Comparison of ENCODE assay signal across 8 cellular contexts in the genomic region with DNA sequence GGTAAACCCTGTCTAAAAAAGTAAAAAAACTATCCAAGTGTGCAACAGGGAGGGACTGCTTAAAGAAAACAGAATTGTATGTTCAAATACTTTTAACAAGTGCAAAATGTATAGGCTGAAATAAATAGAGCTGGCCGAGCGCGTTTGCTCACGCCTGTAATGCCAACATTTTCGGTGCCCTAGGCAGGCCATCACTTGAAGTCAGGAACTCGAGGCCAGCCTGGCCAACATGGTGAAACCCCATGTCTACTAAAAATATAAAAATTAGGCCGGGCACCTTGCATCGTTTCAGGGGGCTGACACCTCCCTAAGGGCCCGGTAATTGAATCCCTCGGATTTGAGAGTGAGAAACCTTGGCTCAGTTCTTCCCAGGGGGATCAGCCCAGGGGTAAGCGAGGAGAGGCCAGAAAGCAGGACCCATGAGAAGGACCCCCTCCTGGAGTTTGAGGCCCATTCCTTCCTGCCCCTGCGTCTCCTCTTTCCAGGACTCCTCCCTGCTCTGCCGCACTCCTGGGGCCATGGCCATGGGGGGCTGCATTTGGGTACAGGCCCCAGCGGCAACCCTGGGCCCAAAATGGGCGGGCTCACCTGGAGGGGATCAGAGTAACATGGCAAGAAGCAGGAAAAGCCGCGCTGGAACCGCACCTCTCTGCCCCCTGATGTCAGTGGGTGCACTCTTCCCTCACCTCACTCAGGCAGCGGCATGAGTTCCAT.
DNase-seq lines count a peak whose midpoint lies in the region; ATAC-seq, FAIRE-seq and TF ChIP-seq lines count a peak whose summit lies in the region.

No MANE protein-coding gene starts in this region.

- H3K36me3 Mint-ChIP-seq in activated T-cell treated with anti-CD3 and anti-CD28 coated beads, Interleukin-2, amount 50 U/mL, for 24 hours (ENCODE audit: low read depth) = peaks cover 11% of the 10 kb centered on the region

- peak overlapping the region; percentile 99 for H3K27ac Mint-ChIP-seq in activated T-cell treated with anti-CD3 and anti-CD28 coated beads, Interleukin-2, amount 50 U/mL, for 24 hours

- CTCF ChIA-PET in GM12878 (lab: Yijun Ruan, JAX) = interaction anchor here (0.8 to 2.2 kb wide), 4 partner anchors 10 to 65 kb away, joined by 3 to 6 read pairs (median 4); no protein-coding TSS in a partner anchor

- peak overlapping the region; percentile 93 for H3K4me3 ChIP-seq in GM12878
- peak overlapping the region; percentile 64 for H3K4me3 ChIP-seq in lung
- peak overlapping the region; percentile 7 to 78 (median 70) for H3K4me3 ChIP-seq in thyroid gland (replicated peaks in 1 of 3)

- BruUV-seq in GM12878 (replicated peaks; lab: Mats Ljungman, UMichigan) = TSS peak; percentile 97

- no peaks in the 10 kb centered on the region for H3K27me3 Mint-ChIP-seq in activated T-cell treated with anti-CD3 and anti-CD28 coated beads, Interleukin-2, amount 50 U/mL, for 24 hours

- TF ChIP-seq POLR2A in GM12878 (IDR thresholded peaks at IDR 0.05; ENCODE audit: low read depth, low read length) = no peak
- TF ChIP-seq POLR2A in thyroid gland (IDR thresholded peaks at IDR 0.05) = no peak

- no peaks in the 10 kb centered on the region; the same call in 1 of the 2 replicates for H3K4me1 ChIP-seq in GM12878 (ENCODE audit: control insufficient read depth, insufficient read depth, low read length)
- peaks cover 0 to 3% of the 10 kb centered on the region in 2 donors for H3K4me1 ChIP-seq in lung (ENCODE audit: control insufficient read depth in 2 of 2, insufficient read depth in 2 of 2, low read length in 2 of 2)
- peaks cover 7 to 16% of the 10 kb centered on the region in 2 donors for H3K4me1 ChIP-seq in thyroid gland

- H3K27ac ChIP-seq in GM12878 (ENCODE audit: control insufficient read depth, insufficient read depth) (peak overlapping the region; percentile 61), lung (ENCODE audit: low read depth in 1 of 2, low read length in 1 of 2) (peak overlapping the region; percentile 75 to 99), thyroid gland (peak overlapping the region; percentile 84 to 92 (median 89))

- peaks cover 37% of the 10 kb centered on the region for H3K4me1 Mint-ChIP-seq in activated T-cell treated with anti-CD3 and anti-CD28 coated beads, Interleukin-2, amount 50 U/mL, for 24 hours (ENCODE audit: low read depth)

- DNase-seq in activated T-cell treated with anti-CD3 and anti-CD28 coated beads, Interleukin-2, amount 50 U/mL, for 24 hours = peak; percentile 37
- DNase-seq in activated T-cell treated with anti-CD3 and anti-CD28 coated beads, Interleukin-2, amount 50 U/mL, for 1 hour = no peak
- DNase-seq in GM12878 (ENCODE audit: low read depth, low spot score) (no peak), lung (ENCODE audit: low spot score) (no peak), thyroid gland (peak in 1 of 2 donors; percentile 7), SW480 (ENCODE audit: low spot score) (no peak)

- in situ Hi-C loops in GM12878 (cut with MboI) = no loop called here

- TF ChIP-seq CTCF in GM12878 (IDR thresholded peaks at IDR 0.05 in 2 of 3, conservative IDR thresholded peaks at IDR 0.05 in 1 of 3; ENCODE audit: control insufficient read depth in 2 of 3, extremely low read depth in 1 of 3, insufficient read depth in 1 of 3, low read depth in 3 of 3, low read length in 3 of 3) (no peak), lung (IDR thresholded peaks at IDR 0.05; ENCODE audit: control extremely low read depth, extremely low read depth) (no peak), thyroid gland (IDR thresholded peaks at IDR 0.05) (no peak)

- peak overlapping the region; percentile 97 for H3K4me3 Mint-ChIP-seq in activated T-cell treated with anti-CD3 and anti-CD28 coated beads, Interleukin-2, amount 50 U/mL, for 24 hours

- peak overlapping the region; percentile 2 for H2AFZ ChIP-seq in GM12878 (ENCODE audit: control insufficient read depth, low read depth, low read length)

- TF ChIP-seq EP300 in GM12878 (IDR thresholded peaks at IDR 0.05; ENCODE audit: borderline replicate concordance in 1 of 2, control insufficient read depth in 1 of 2, low read depth in 2 of 2, low read length in 2 of 2) = no peak

- H4K20me1 ChIP-seq in GM12878 (ENCODE audit: control insufficient read depth, insufficient read depth) = no peaks in the 10 kb centered on the region

- H3K4me2 ChIP-seq in GM12878 (ENCODE audit: control insufficient read depth, insufficient read depth) = peak overlapping the region; percentile 78

- intact Hi-C loops in GM12878 (cut with micrococcal nuclease; ENCODE audit: unreplicated experiment) (loop anchor here (2.0 to 10.0 kb wide), 4 partner anchors 41 to 191 kb away; a partner anchor contains a TSS), thyroid gland (cut with DNase I) (no loop called here)

- peak overlapping the region; percentile 63 for H3K9ac ChIP-seq in GM12878 (ENCODE audit: control insufficient read depth, insufficient read depth, low read length)

- no peaks in the 10 kb centered on the region for H3K36me3 ChIP-seq in GM12878 (ENCODE audit: control insufficient read depth in 2 of 2, insufficient read depth in 2 of 2, low read length in 1 of 2)
- no peaks in the 10 kb centered on the region for H3K36me3 ChIP-seq in lung (ENCODE audit: control insufficient read depth in 2 of 2, insufficient read depth in 2 of 2, low read length in 2 of 2)
- H3K36me3 ChIP-seq in thyroid gland = no peaks in the 10 kb centered on the region

- 87% methylated on average over 19 of the region's 19 CpGs for WGBS in GM12878 (ENCODE audit: insufficient coverage, insufficient replicate concordance, low lambda C conversion rate, missing lambda C conversion rate)
- 70 to 71% methylated on average over 19 of the region's 19 CpGs for WGBS in lung, 2 donors
- 62 to 68% methylated on average over 18 to 19 of the region's 19 CpGs for WGBS in thyroid gland, 2 donors

- H3K9me3 Mint-ChIP-seq in activated T-cell treated with anti-CD3 and anti-CD28 coated beads, Interleukin-2, amount 50 U/mL, for 24 hours = no peaks in the 10 kb centered on the region

- SMC1A ChIA-PET in GM12878 (lab: Charles Lee; ENCODE audit: uncharacterized antibody, unreplicated experiment) = interaction anchor here (1.0 to 1.9 kb wide), 5 partner anchors 30 to 150 kb away, joined by 3 to 9 read pairs (median 5); a partner anchor contains a TSS

- POLR2A ChIA-PET in GM12878 (lab: Charles Lee) = interaction anchor here (0.8 to 1.6 kb wide), 7 partner anchors 59 to 352 kb away, joined by 3 to 5 read pairs (median 3); a partner anchor contains a TSS

- RAD21 ChIA-PET in GM12878 (lab: Charles Lee; ENCODE audit: unreplicated experiment) = interaction anchor here (0.7 to 1.6 kb wide), 6 partner anchors 33 to 173 kb away, joined by 3 to 9 read pairs (median 4); no protein-coding TSS in a partner anchor

- H3K27me3 ChIP-seq in GM12878 (replicated peaks in 1 of 2; ENCODE audit: control insufficient read depth in 2 of 2, insufficient read depth in 2 of 2, low read length in 1 of 2) (no peaks in the 10 kb centered on the region), lung (ENCODE audit: control insufficient read depth, insufficient read depth) (no peaks in the 10 kb centered on the region), thyroid gland (no peaks in the 10 kb centered on the region)

- H3K79me2 ChIP-seq in GM12878 (ENCODE audit: control insufficient read depth, insufficient read depth, low read length) = no peaks in the 10 kb centered on the region; the same call in 1 of the 2 replicates

- H3K9me3 ChIP-seq in GM12878 (replicated peaks; ENCODE audit: control insufficient read depth, insufficient read depth, low read length) = no peaks in the 10 kb centered on the region
- no peaks in the 10 kb centered on the region for H3K9me3 ChIP-seq in lung (ENCODE audit: control insufficient read depth in 2 of 2, insufficient read depth in 1 of 2, low read length in 1 of 2)
- no peaks in the 10 kb centered on the region for H3K9me3 ChIP-seq in thyroid gland

- ATAC-seq in GM12878 = no peak
- no peak for ATAC-seq in lung (ENCODE audit: insufficient read depth, low FRiP score)
- no peak for ATAC-seq in GM18867 (IDR thresholded peaks at IDR 0.05; ENCODE audit: unreplicated experiment)
- ATAC-seq in GM21786 (IDR thresholded peaks at IDR 0.05; ENCODE audit: unreplicated experiment) = no peak

- no peak for FAIRE-seq in GM12878 (lab: Jason Lieb, UNC)

- no peak for TF ChIP-seq RAD21 in GM12878 (IDR thresholded peaks at IDR 0.05; ENCODE audit: insufficient read depth, low read depth, low read length)

TF ChIP-seq in GM12878, 131 proteins besides CTCF, POLR2A, EP300 and RAD21:
- TF ChIP-seq, protein P1, sequence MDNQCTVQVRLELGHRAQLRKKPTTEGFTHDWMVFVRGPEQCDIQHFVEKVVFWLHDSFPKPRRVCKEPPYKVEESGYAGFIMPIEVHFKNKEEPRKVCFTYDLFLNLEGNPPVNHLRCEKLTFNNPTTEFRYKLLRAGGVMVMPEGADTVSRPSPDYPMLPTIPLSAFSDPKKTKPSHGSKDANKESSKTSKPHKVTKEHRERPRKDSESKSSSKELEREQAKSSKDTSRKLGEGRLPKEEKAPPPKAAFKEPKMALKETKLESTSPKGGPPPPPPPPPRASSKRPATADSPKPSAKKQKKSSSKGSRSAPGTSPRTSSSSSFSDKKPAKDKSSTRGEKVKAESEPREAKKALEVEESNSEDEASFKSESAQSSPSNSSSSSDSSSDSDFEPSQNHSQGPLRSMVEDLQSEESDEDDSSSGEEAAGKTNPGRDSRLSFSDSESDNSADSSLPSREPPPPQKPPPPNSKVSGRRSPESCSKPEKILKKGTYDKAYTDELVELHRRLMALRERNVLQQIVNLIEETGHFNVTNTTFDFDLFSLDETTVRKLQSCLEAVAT (IDR thresholded peaks at IDR 0.05) = 0 out of 2 replicates have a peak, but pooled peaks have one; percentile 56
- TF ChIP-seq, protein P2, sequence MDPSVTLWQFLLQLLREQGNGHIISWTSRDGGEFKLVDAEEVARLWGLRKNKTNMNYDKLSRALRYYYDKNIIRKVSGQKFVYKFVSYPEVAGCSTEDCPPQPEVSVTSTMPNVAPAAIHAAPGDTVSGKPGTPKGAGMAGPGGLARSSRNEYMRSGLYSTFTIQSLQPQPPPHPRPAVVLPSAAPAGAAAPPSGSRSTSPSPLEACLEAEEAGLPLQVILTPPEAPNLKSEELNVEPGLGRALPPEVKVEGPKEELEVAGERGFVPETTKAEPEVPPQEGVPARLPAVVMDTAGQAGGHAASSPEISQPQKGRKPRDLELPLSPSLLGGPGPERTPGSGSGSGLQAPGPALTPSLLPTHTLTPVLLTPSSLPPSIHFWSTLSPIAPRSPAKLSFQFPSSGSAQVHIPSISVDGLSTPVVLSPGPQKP (IDR thresholded peaks at IDR 0.05; ENCODE audit: low read depth, low read length) = no peak
